ENCODE assay signal across 20 cellular contexts in the genomic region with DNA sequence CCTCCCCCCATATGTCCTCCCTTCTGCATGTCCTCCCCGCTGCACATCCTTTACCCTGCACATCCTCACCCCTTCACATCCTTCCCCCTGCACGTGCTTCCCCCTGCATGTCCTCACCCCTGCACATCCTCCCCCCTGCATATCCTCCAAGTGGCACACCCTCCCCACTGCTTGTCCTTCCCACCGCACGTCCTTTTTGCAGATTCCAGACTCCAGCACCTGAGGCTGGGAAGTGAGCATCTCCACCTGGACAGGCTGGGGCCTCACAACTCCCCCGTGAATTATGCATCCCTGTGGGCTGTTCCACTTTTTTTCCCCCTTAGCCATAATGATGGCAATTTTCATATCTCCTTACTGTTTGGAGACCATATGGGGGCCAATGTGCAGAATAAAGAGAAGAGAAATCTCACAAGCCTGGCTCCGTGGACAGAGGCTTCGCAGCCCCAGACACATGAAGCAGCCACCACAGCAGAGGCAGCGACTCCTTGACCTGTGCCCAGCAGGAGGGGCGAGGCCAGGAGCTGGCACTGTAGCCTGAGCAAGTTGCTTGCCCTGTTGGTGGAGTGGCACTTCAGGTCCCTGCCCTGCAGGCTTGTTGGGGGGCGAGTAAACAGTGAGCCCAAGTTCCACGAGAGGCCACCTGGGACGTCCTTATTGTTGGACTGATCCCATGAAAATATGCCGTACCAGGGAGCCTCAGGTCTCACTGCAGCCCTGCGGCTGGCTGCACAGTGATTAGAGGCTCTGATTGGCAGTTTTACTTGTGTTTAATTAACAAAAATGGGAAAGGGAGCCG.
DNase-seq lines count a peak whose midpoint lies in the region; ATAC-seq and TF ChIP-seq lines count a peak whose summit lies in the region.
"Had no signal": no experiment of that assay in that cellular context is flagged by ENCODE, and none has a peak within 500 bp of the region (broad histone marks: within the 10 kb centered on the region; RNA-seq: fewer than 3 reads in every experiment).

No MANE protein-coding gene starts in this region.

- H3K27me3 ChIP-seq in H9 (ENCODE audit: insufficient read depth, low read length) (no peaks in the 10 kb centered on the region), neuronal stem cell (ENCODE audit: control insufficient read depth in 3 of 3, insufficient read depth in 3 of 3, low read depth in 1 of 3, low read length in 3 of 3) (no peaks in the 10 kb centered on the region)

- no peak overlapping the region for H2AFZ ChIP-seq in H9 (ENCODE audit: low read length)
- H2AFZ ChIP-seq in neuronal stem cell (ENCODE audit: low read length) = no peak overlapping the region
- H2AFZ ChIP-seq: GM23248 had no signal

- H3K18ac ChIP-seq in H9 (ENCODE audit: insufficient read length, low read depth, low read length) = no peak overlapping the region
- H3K18ac ChIP-seq in neuronal stem cell (ENCODE audit: low read length) = peak overlapping the region; percentile 73

- H3K4ac ChIP-seq in H9 (ENCODE audit: low read depth, low read length) (no peak overlapping the region), neuronal stem cell (ENCODE audit: low read length) (no peak overlapping the region)

- H3K9me3 Mint-ChIP-seq in H9 (no peaks in the 10 kb centered on the region), mesothelial cell of epicardium (no peaks in the 10 kb centered on the region)
- no peaks in the 10 kb centered on the region for H3K9me3 Mint-ChIP-seq in activated CD4-positive, alpha-beta memory T cell treated with anti-CD3 and anti-CD28 coated beads, Interleukin-2, amount 10 ng/mL, durations not matched to agents 7 days and 5 days
- H3K9me3 Mint-ChIP-seq: CD8-positive, alpha-beta T cell had no signal

- H3K27ac ChIP-seq in H9 (ENCODE audit: insufficient read length, low read depth, low read length) (no peak overlapping the region), angular gyrus (ENCODE audit: low read depth, low read length) (peak overlapping the region; percentile 23), neuronal stem cell (replicated peaks; ENCODE audit: low read length) (no peak overlapping the region)
- H3K27ac ChIP-seq: A549, GM23248 had no signal

- H2BK5ac ChIP-seq in H9 (ENCODE audit: insufficient read length, low read length) (no peak overlapping the region), neuronal stem cell (ENCODE audit: low read length) (peak overlapping the region; percentile 1)

- H3K9me3 ChIP-seq in H9 (ENCODE audit: control insufficient read depth, low read depth, low read length) (no peaks in the 10 kb centered on the region), neuronal stem cell (replicated peaks in 1 of 2; ENCODE audit: control insufficient read depth in 2 of 2, insufficient read depth in 1 of 2, low read depth in 1 of 2, low read length in 2 of 2) (peaks cover 0 to 3% of the 10 kb centered on the region in 2 donors)
- H3K9me3 ChIP-seq: A549, Caco-2 had no signal

- ATAC-seq in HG02840 (IDR thresholded peaks at IDR 0.05; ENCODE audit: low FRiP score, unreplicated experiment) = no peak
- ATAC-seq: A549; CD8-positive, alpha-beta T cell; HCT116 had no signal

- no peak overlapping the region; the same call in 1 of the 2 replicates for H3K14ac ChIP-seq in H9 (ENCODE audit: insufficient read depth, low read length)
- peak overlapping the region; percentile 63 for H3K14ac ChIP-seq in neuronal stem cell (ENCODE audit: low read length)

- no peaks in the 10 kb centered on the region for H3K23me2 ChIP-seq in H9 (ENCODE audit: insufficient read length, low read depth, low read length, poor library complexity, severe bottlenecking)

- H3K36me3 Mint-ChIP-seq in H9 (ENCODE audit: insufficient read depth in 1 of 3, low read depth in 3 of 3) (peaks cover 0 to 2% (median 0%) of the 10 kb centered on the region in 3 experiments; a peak in 1 of 7 replicates), mesothelial cell of epicardium (no peaks in the 10 kb centered on the region)
- no peaks in the 10 kb centered on the region for H3K36me3 Mint-ChIP-seq in activated CD4-positive, alpha-beta memory T cell treated with anti-CD3 and anti-CD28 coated beads, Interleukin-2, amount 10 ng/mL, durations not matched to agents 7 days and 5 days (ENCODE audit: low read depth)
- H3K36me3 Mint-ChIP-seq: CD4-positive, CD25-positive, alpha-beta regulatory T cell; CD8-positive, alpha-beta T cell had no signal

- H4K8ac ChIP-seq in H9 (replicated peaks; ENCODE audit: insufficient read length, low read depth, low read length) (no peak overlapping the region), neuronal stem cell (ENCODE audit: low read depth, low read length) (no peak overlapping the region)

- H2BK12ac ChIP-seq in H9 (ENCODE audit: insufficient read length, low read depth, low read length) (no peak overlapping the region), neuronal stem cell (ENCODE audit: low read length) (no peak overlapping the region)

- WGBS in H9 (ENCODE audit: extremely low coverage, insufficient read length, low lambda C conversion rate) = no CpG with 5 or more reads among the region's 15 CpGs
- WGBS in neuronal stem cell (ENCODE audit: extremely low coverage in 2 of 2, insufficient read length in 2 of 2, insufficient replicate concordance in 1 of 2), 2 donors = no CpG with 5 or more reads among the region's 15 CpGs

- H4K20me1 ChIP-seq in H9 (ENCODE audit: control insufficient read depth, insufficient read depth, insufficient read length) = peaks cover 4% of the 10 kb centered on the region

- H3K56ac ChIP-seq in H9 (ENCODE audit: insufficient read length, low read depth, low read length) = no peak overlapping the region

- no peak overlapping the region for H2AK5ac ChIP-seq in H9 (ENCODE audit: insufficient read length, low read length)
- H2AK5ac ChIP-seq in neuronal stem cell (ENCODE audit: low read depth, low read length) = peak overlapping the region; percentile 65

- POLR2A ChIA-PET in activated CD4-positive, alpha-beta memory T cell treated with anti-CD3 and anti-CD28 coated beads, Interleukin-2, amount 10 ng/mL, durations not matched to agents 7 days and 5 days (lab: Charles Lee) = no interaction called here

- no peak overlapping the region for H3T11ph ChIP-seq in H9 (ENCODE audit: low read length)

- H4K91ac ChIP-seq in H9 (ENCODE audit: insufficient read length, low read depth, low read length) (no peak overlapping the region), neuronal stem cell (ENCODE audit: low read depth, low read length, poor library complexity) (no peak overlapping the region)

- H3K23ac ChIP-seq in H9 (ENCODE audit: insufficient read length, low read depth, low read length) (no peak overlapping the region), neuronal stem cell (ENCODE audit: low read depth, low read length, poor library complexity) (peak overlapping the region; percentile 95)

- H3K36me3 ChIP-seq in neuronal stem cell (replicated peaks in 1 of 2; ENCODE audit: control insufficient read depth in 2 of 2, insufficient read depth in 2 of 2, low read length in 2 of 2) = peaks cover 0 to 2% of the 10 kb centered on the region in 2 donors

- H3K4me2 ChIP-seq in H9 (ENCODE audit: insufficient read depth, insufficient read length, low read length) (no peak overlapping the region), neuronal stem cell (ENCODE audit: insufficient read depth, low read length, poor library complexity, severe bottlenecking) (no peak overlapping the region)
- H3K4me2 ChIP-seq: A549 had no signal

- TF ChIP-seq CTCF in H9 (conservative IDR thresholded peaks at IDR 0.05) (no peak), mesothelial cell of epicardium (IDR thresholded peaks at IDR 0.05; ENCODE audit: unreplicated experiment) (no peak)

- no peak overlapping the region for H2BK20ac ChIP-seq in H9 (ENCODE audit: low read depth, low read length, poor library complexity, severe bottlenecking)

- H2BK120ac ChIP-seq in H9 (ENCODE audit: low read depth, low read length, poor library complexity, severe bottlenecking) = no peak overlapping the region
- H2BK120ac ChIP-seq in neuronal stem cell (ENCODE audit: low read depth, low read length) = no peak overlapping the region

- DNase-seq in H9 = no peak
- DNase-seq in neuronal stem cell (ENCODE audit: low spot score) = no peak
- DNase-seq in retina = peak; percentile 10
- DNase-seq in activated CD4-positive, alpha-beta memory T cell treated with anti-CD3 and anti-CD28 coated beads, Interleukin-2, amount 10 ng/mL, durations not matched to agents 7 days and 5 days = no peak
- DNase-seq in NCI-H2196 treated with DMSO at 0.1 percent for 48 hours (lab: John Stamatoyannopoulos, UW; ENCODE audit: unreplicated experiment) = no peak
- no peak for DNase-seq in mesothelial cell of epicardium (ENCODE audit: low spot score in 2 of 2, unreplicated experiment in 2 of 2)
- DNase-seq: 8988T; ACHN; C1 segment of cervical spinal cord; Caco-2; CD4-positive, CD25-positive, alpha-beta regulatory T cell; CD8-positive, alpha-beta T cell; DMS153; DND-41; GM23248; H7 had no signal

- H2BK15ac ChIP-seq in H9 (ENCODE audit: low read depth, low read length) = no peak overlapping the region
- H2BK15ac ChIP-seq in neuronal stem cell (ENCODE audit: low read length) = no peak overlapping the region

- CTCF ChIA-PET in activated CD4-positive, alpha-beta memory T cell treated with anti-CD3 and anti-CD28 coated beads, Interleukin-2, amount 10 ng/mL, durations not matched to agents 7 days and 5 days (lab: Charles Lee) = no interaction called here

- H3K27me3 Mint-ChIP-seq in H9 (ENCODE audit: low read depth) (no peaks in the 10 kb centered on the region), mesothelial cell of epicardium (ENCODE audit: low read depth) (peaks cover 7% of the 10 kb centered on the region)
- no peaks in the 10 kb centered on the region for H3K27me3 Mint-ChIP-seq in activated CD4-positive, alpha-beta memory T cell treated with anti-CD3 and anti-CD28 coated beads, Interleukin-2, amount 10 ng/mL, durations not matched to agents 7 days and 5 days
- H3K27me3 Mint-ChIP-seq: CD4-positive, CD25-positive, alpha-beta regulatory T cell had no signal

- H3K79me1 ChIP-seq in H9 (ENCODE audit: insufficient read depth, low read depth, low read length, poor library complexity, severe bottlenecking) (no peaks in the 10 kb centered on the region), neuronal stem cell (ENCODE audit: low read depth, low read length) (no peaks in the 10 kb centered on the region)

- H3K27ac Mint-ChIP-seq in H9 (no peak overlapping the region), mesothelial cell of epicardium (no peak overlapping the region)
- H3K27ac Mint-ChIP-seq in activated CD4-positive, alpha-beta memory T cell treated with anti-CD3 and anti-CD28 coated beads, Interleukin-2, amount 10 ng/mL, durations not matched to agents 7 days and 5 days = no peak overlapping the region
- H3K27ac Mint-ChIP-seq: CD4-positive, CD25-positive, alpha-beta regulatory T cell; CD8-positive, alpha-beta T cell had no signal

- no peak overlapping the region for H3K9ac ChIP-seq in H9 (ENCODE audit: extremely low read depth, insufficient read length, low read length)
- peak overlapping the region; percentile 73 for H3K9ac ChIP-seq in neuronal stem cell (ENCODE audit: low read depth, low read length, poor library complexity)
- H3K9ac ChIP-seq: GM23248 had no signal

- H3K4me1 Mint-ChIP-seq in H9 (peaks cover 7 to 10% of the 10 kb centered on the region in 2 experiments), mesothelial cell of epicardium (no peaks in the 10 kb centered on the region)
- H3K4me1 Mint-ChIP-seq in activated CD4-positive, alpha-beta memory T cell treated with anti-CD3 and anti-CD28 coated beads, Interleukin-2, amount 10 ng/mL, durations not matched to agents 7 days and 5 days = no peaks in the 10 kb centered on the region
- H3K4me1 Mint-ChIP-seq: CD4-positive, CD25-positive, alpha-beta regulatory T cell had no signal

- peak overlapping the region in 1 of 2 donors; percentile 62 for H3K4me3 ChIP-seq in neuronal stem cell (ENCODE audit: low read length in 2 of 2)
- H3K4me3 ChIP-seq: A549, GM23248 had no signal

- H3K4me3 Mint-ChIP-seq in H9 = no peak overlapping the region
- H3K4me3 Mint-ChIP-seq in activated CD4-positive, alpha-beta memory T cell treated with anti-CD3 and anti-CD28 coated beads, Interleukin-2, amount 10 ng/mL, durations not matched to agents 7 days and 5 days = no peak overlapping the region
- no peak overlapping the region for H3K4me3 Mint-ChIP-seq in mesothelial cell of epicardium
- H3K4me3 Mint-ChIP-seq: CD4-positive, CD25-positive, alpha-beta regulatory T cell; CD8-positive, alpha-beta T cell had no signal

- H4K5ac ChIP-seq in H9 (ENCODE audit: insufficient read length, low read depth, low read length) = peak overlapping the region; percentile 6

- H3K4me1 ChIP-seq in H9 (ENCODE audit: insufficient read depth, low read length) (no peaks in the 10 kb centered on the region), neuronal stem cell (ENCODE audit: control insufficient read depth in 2 of 2, insufficient read depth in 1 of 2, low read depth in 1 of 2, low read length in 2 of 2) (peaks cover 0 to 4% of the 10 kb centered on the region in 2 donors)
- H3K4me1 ChIP-seq: A549, Caco-2 had no signal

- H3K79me2 ChIP-seq in H9 (ENCODE audit: insufficient read depth, low read length) = no peaks in the 10 kb centered on the region
